1 cellular context compared by ENCODE assay signal in genomic region chr13:39656325-39656677, GRCh38.
TF ChIP-seq lines count a peak whose summit lies in the region.

No MANE protein-coding gene starts in this region.

TF ChIP-seq in HepG2, 621 proteins besides CTCF, POLR2A, EP300 and RAD21:
- TF ChIP-seq KIAA2018 (CRISPR knock-in tag; IDR thresholded peaks at IDR 0.05; ENCODE audit: borderline replicate concordance), result no peak
- TF ChIP-seq SMYD3 (CRISPR knock-in tag; IDR thresholded peaks at IDR 0.05), result no peak
- TF ChIP-seq ZNF30 (CRISPR knock-in tag; IDR thresholded peaks at IDR 0.05), result no peak
- TF ChIP-seq HNRNPL (IDR thresholded peaks at IDR 0.05; ENCODE audit: low read depth, low read length), result no peak
- TF ChIP-seq MED13 (CRISPR knock-in tag; IDR thresholded peaks at IDR 0.05), result no peak
- TF ChIP-seq CREBL2 (CRISPR knock-in tag; IDR thresholded peaks at IDR 0.05; ENCODE audit: borderline replicate concordance), result no peak
- no peak for TF ChIP-seq SRSF9 (IDR thresholded peaks at IDR 0.05; ENCODE audit: borderline replicate concordance, insufficient read depth, low read depth, low read length, poor library complexity, severe bottlenecking)
- no peak for TF ChIP-seq MYC (CRISPR knock-in tag; IDR thresholded peaks at IDR 0.05; ENCODE audit: borderline replicate concordance)
- TF ChIP-seq ZNF567 (CRISPR knock-in tag; IDR thresholded peaks at IDR 0.05; ENCODE audit: borderline replicate concordance), result no peak
- no peak for TF ChIP-seq ZNF563 (CRISPR knock-in tag; IDR thresholded peaks at IDR 0.05)
- TF ChIP-seq ZNF276 (CRISPR knock-in tag; IDR thresholded peaks at IDR 0.05; ENCODE audit: low read depth), result no peak
- TF ChIP-seq YY1 (IDR thresholded peaks at IDR 0.05; ENCODE audit: insufficient read depth, insufficient replicate concordance, low read depth, low read length), result no peak
- no peak for TF ChIP-seq THAP9 (CRISPR knock-in tag; IDR thresholded peaks at IDR 0.05; ENCODE audit: borderline replicate concordance)
- no peak for TF ChIP-seq ZNF33A (CRISPR knock-in tag; IDR thresholded peaks at IDR 0.05; ENCODE audit: borderline replicate concordance)
- TF ChIP-seq ZNF138 (CRISPR knock-in tag; IDR thresholded peaks at IDR 0.05; ENCODE audit: low read depth), result no peak
